ENCODE assay signal across 11 cellular contexts in the genomic region with DNA sequence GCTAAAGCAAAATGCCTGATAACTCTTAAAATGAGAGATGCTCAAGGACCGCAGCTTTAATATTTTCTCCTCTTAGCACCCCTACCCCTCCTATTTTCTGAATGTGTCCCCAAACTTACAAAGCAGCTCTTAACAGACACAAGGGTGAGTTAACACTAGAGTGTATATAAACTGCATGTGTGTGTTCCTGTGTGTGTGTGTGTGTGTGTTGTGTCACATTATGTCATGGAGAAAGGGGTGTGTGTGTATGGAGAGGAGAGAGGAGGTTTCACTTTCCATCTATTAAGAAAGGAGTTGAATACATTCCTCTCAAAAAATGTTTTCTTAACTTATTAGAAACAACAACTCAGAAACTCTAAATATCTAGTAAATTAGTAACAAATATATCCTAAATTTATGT. TPM values are rescaled to one million over a fixed set of nuclear protein-coding genes. Genes with fewer than 3 reads are reported as not detected.
DNase-seq lines count a peak whose midpoint lies in the region; ATAC-seq and TF ChIP-seq lines count a peak whose summit lies in the region.
"Had no signal": no experiment of that assay in that cellular context is flagged by ENCODE, and none has a peak within 500 bp of the region (broad histone marks: within the 10 kb centered on the region; RNA-seq: fewer than 3 reads in every experiment).

No MANE protein-coding gene starts in this region.

- TF ChIP-seq CTCF in IMR-90 (conservative IDR thresholded peaks at IDR 0.05; ENCODE audit: low read depth, low read length) (no peak), mammary epithelial cell (conservative IDR thresholded peaks at IDR 0.05 in 1 of 2, IDR thresholded peaks at IDR 0.05 in 1 of 2; ENCODE audit: extremely low read depth in 1 of 2, insufficient read depth in 1 of 2, low read depth in 1 of 2, low read length in 2 of 2) (no peak), stomach (IDR thresholded peaks at IDR 0.05) (no peak)

- CTCF ChIA-PET in IMR-90 (lab: Yijun Ruan, JAX): interaction anchor here (1.1 kb wide), 1 partner anchor 32 kb away, joined by 3 read pairs; no protein-coding TSS in a partner anchor
- CTCF ChIA-PET in mammary epithelial cell (lab: Charles Lee; ENCODE audit: low non-redundant PET): no interaction called here

- in situ Hi-C loops in IMR-90 (cut with MboI; ENCODE audit: low sequenced_read_pairs): no loop called here
- in situ Hi-C loops in mammary epithelial cell (cut with MboI; ENCODE audit: low sequenced_read_pairs in 2 of 2): no loop called here

- no peak overlapping the region for H4K91ac ChIP-seq in IMR-90 (ENCODE audit: insufficient read depth, low read depth, low read length)

- H3K9me1 ChIP-seq in IMR-90 (ENCODE audit: insufficient read depth, low read length): no peaks in the 10 kb centered on the region

- H4K20me1 ChIP-seq in IMR-90 (ENCODE audit: insufficient read depth, low read length): no peaks in the 10 kb centered on the region
- H4K20me1 ChIP-seq in mammary epithelial cell (ENCODE audit: insufficient read depth, low read length): no peaks in the 10 kb centered on the region

- no peak overlapping the region for H3K18ac ChIP-seq in IMR-90 (ENCODE audit: low read depth, low read length)

- DNase-seq in IMR-90: peak; percentile 49
- DNase-seq in mammary epithelial cell: no peak
- no peak for DNase-seq in stomach
- DNase-seq in C1 segment of cervical spinal cord (lab: John Stamatoyannopoulos, UW): no peak
- DNase-seq in dedifferentiated amniotic fluid mesenchymal stem cell (ENCODE audit: extremely low spot score): no peak
- DNase-seq: activated CD4-positive, alpha-beta T cell treated with anti-CD3 and anti-CD28 coated beads, Interleukin-2, amount 50 U/mL, for 1 hour; activated naive CD4-positive, alpha-beta T cell; NCI-H82; SW 1271 had no signal

- H3K79me2 ChIP-seq in mammary epithelial cell (ENCODE audit: insufficient read depth, low read length): no peaks in the 10 kb centered on the region

- H4K8ac ChIP-seq in IMR-90 (ENCODE audit: low read depth in 2 of 2, low read length in 2 of 2): peak overlapping the region in 1 of 2 experiments; percentile 41; a peak in 2 of 4 replicates

- BruUV-seq in IMR-90 (replicated peaks; lab: Mats Ljungman, UMichigan): no TSS peak
- no TSS peak for BruUV-seq in mammary epithelial cell (replicated peaks; lab: Mats Ljungman, UMichigan)

- ATAC-seq in IMR-90 (ENCODE audit: low read depth): peak; percentile 57
- ATAC-seq in HG02884 (IDR thresholded peaks at IDR 0.05; ENCODE audit: unreplicated experiment): no peak

- TF ChIP-seq POLR2A in IMR-90 (IDR thresholded peaks at IDR 0.05; ENCODE audit: low read depth, low read length) (no peak), stomach (IDR thresholded peaks at IDR 0.05) (no peak)

- H3K27me3 ChIP-seq in IMR-90 (ENCODE audit: control insufficient read depth, insufficient read depth, low read length) (no peaks in the 10 kb centered on the region), mammary epithelial cell (ENCODE audit: insufficient read depth, low read length) (no peaks in the 10 kb centered on the region), iPS-15b (ENCODE audit: control insufficient read depth, insufficient read depth, low read length) (peaks cover 14% of the 10 kb centered on the region), stomach (no peaks in the 10 kb centered on the region)

- 0 out of 2 replicates have a peak, but pooled peaks cover 4% of the 10 kb centered on the region for H3K36me3 ChIP-seq in IMR-90 (ENCODE audit: control insufficient read depth, insufficient read depth, low read length)
- H3K36me3 ChIP-seq in mammary epithelial cell (ENCODE audit: insufficient read depth, low read length): no peaks in the 10 kb centered on the region
- no peaks in the 10 kb centered on the region for H3K36me3 ChIP-seq in iPS-15b (ENCODE audit: control insufficient read depth, insufficient read depth, low read length)
- no peaks in the 10 kb centered on the region for H3K36me3 ChIP-seq in stomach

- H3K9ac ChIP-seq in IMR-90 (ENCODE audit: low read depth, low read length): peak overlapping the region; percentile 83
- no peak overlapping the region for H3K9ac ChIP-seq in mammary epithelial cell (ENCODE audit: insufficient read depth, low read length)
- no peak overlapping the region for H3K9ac ChIP-seq in iPS-15b (ENCODE audit: low read depth, low read length)

- dilution Hi-C loops in IMR-90 (cut with HindIII; ENCODE audit: low sequenced_read_pairs, unreplicated experiment): no loop called here
- dilution Hi-C loops in mammary epithelial cell (cut with HindIII; ENCODE audit: low sequenced_read_pairs): no loop called here

- POLR2A ChIA-PET in IMR-90 (lab: Charles Lee; ENCODE audit: unreplicated experiment): no interaction called here

- no peak overlapping the region; the same call in 2 of the 3 replicates for H2BK15ac ChIP-seq in IMR-90 (ENCODE audit: low read depth, low read length)

- H2BK20ac ChIP-seq in IMR-90 (ENCODE audit: low read depth, low read length): no peak overlapping the region

- intact Hi-C loops in IMR-90 (cut with micrococcal nuclease) (loop anchor here (5.0 to 10.0 kb wide), 3 partner anchors 250 to 465 kb away; no protein-coding TSS in a partner anchor), mammary epithelial cell (cut with micrococcal nuclease) (loop anchor here (10.0 kb wide), 1 partner anchor 252 kb away; no protein-coding TSS in a partner anchor), stomach (cut with DNase I; ENCODE audit: low total_unique reads) (no loop called here)

- peak overlapping the region; percentile 73 for H3K14ac ChIP-seq in IMR-90 (replicated peaks; ENCODE audit: low read depth, low read length)

- no peak overlapping the region; the same call in 1 of the 2 replicates for H3K56ac ChIP-seq in IMR-90 (ENCODE audit: extremely low read depth, insufficient read depth, low read length)

- no peak overlapping the region for H2AK9ac ChIP-seq in IMR-90 (replicated peaks; ENCODE audit: low read depth, low read length, poor library complexity)

- peak overlapping the region; percentile 35; the same call in 1 of the 2 replicates for H3K23ac ChIP-seq in IMR-90 (ENCODE audit: low read depth, low read length)

- peak overlapping the region; percentile 67 for H3K4ac ChIP-seq in IMR-90 (ENCODE audit: low read depth, low read length)

- H3K27ac ChIP-seq in IMR-90 (ENCODE audit: insufficient read depth, low read length): peak overlapping the region; percentile 59; the same call in 1 of the 2 replicates
- H3K27ac ChIP-seq in mammary epithelial cell (ENCODE audit: insufficient read depth, low read depth, low read length): no peak overlapping the region
- no peak overlapping the region for H3K27ac ChIP-seq in stomach

- no peak for TF ChIP-seq RAD21 in IMR-90 (IDR thresholded peaks at IDR 0.05; ENCODE audit: low read length)

- peak overlapping the region; percentile 70; the same call in 1 of the 2 replicates for H2AK5ac ChIP-seq in IMR-90 (ENCODE audit: low read depth, low read length)

- no peak for TF ChIP-seq EP300 in stomach (IDR thresholded peaks at IDR 0.05)

- H3K9me3 ChIP-seq in IMR-90 (ENCODE audit: control insufficient read depth, insufficient read depth, low read length): no peaks in the 10 kb centered on the region
- no peaks in the 10 kb centered on the region for H3K9me3 ChIP-seq in mammary epithelial cell (replicated peaks; ENCODE audit: insufficient read depth, low read length)
- no peaks in the 10 kb centered on the region for H3K9me3 ChIP-seq in iPS-15b (ENCODE audit: control insufficient read depth, insufficient read depth, low read length)
- no peaks in the 10 kb centered on the region for H3K9me3 ChIP-seq in stomach

- peak overlapping the region; percentile 79 for H3K4me3 ChIP-seq in IMR-90 (ENCODE audit: insufficient read depth, low read depth, low read length)
- peak overlapping the region in 1 of 3 experiments; percentile 50 for H3K4me3 ChIP-seq in mammary epithelial cell (replicated peaks in 1 of 3; ENCODE audit: insufficient read depth in 1 of 3, low read depth in 2 of 3, low read length in 3 of 3)
- H3K4me3 ChIP-seq in iPS-15b (ENCODE audit: low read depth, low read length): peak overlapping the region; percentile 61
- H3K4me3 ChIP-seq in stomach: peak overlapping the region; percentile 38 to 46 (median 42)

- H3K4me1 ChIP-seq in IMR-90 (ENCODE audit: control insufficient read depth, insufficient read depth, low read length): no peaks in the 10 kb centered on the region; the same call in 1 of the 2 replicates
- H3K4me1 ChIP-seq in mammary epithelial cell (ENCODE audit: insufficient read depth, low read length): peaks cover 13% of the 10 kb centered on the region
- peaks cover 15% of the 10 kb centered on the region for H3K4me1 ChIP-seq in iPS-15b (ENCODE audit: control insufficient read depth, insufficient read depth, low read length)
- H3K4me1 ChIP-seq in stomach: peaks cover 10 to 21% (median 12%) of the 10 kb centered on the region in 4 donors

- peaks cover 5 to 35% of the 10 kb centered on the region in 2 experiments for H3K79me1 ChIP-seq in IMR-90 (ENCODE audit: low read depth in 1 of 2, low read length in 2 of 2)

- no peak overlapping the region; the same call in 1 of the 2 replicates for H4K5ac ChIP-seq in IMR-90 (ENCODE audit: low read depth, low read length)

- peak overlapping the region; percentile 61 for H2BK5ac ChIP-seq in IMR-90 (ENCODE audit: low read depth, low read length, poor library complexity, severe bottlenecking)

- peak overlapping the region; percentile 10; the same call in 1 of the 2 replicates for H2BK120ac ChIP-seq in IMR-90 (ENCODE audit: low read depth, low read length)

- H2AFZ ChIP-seq in IMR-90 (replicated peaks; ENCODE audit: low read length, poor library complexity) (peak overlapping the region; percentile 69), mammary epithelial cell (ENCODE audit: low read depth, low read length) (peak overlapping the region; percentile 90)

- no CpG with 5 or more reads among the region's 1 CpG for WGBS in IMR-90 (ENCODE audit: extremely low coverage in 2 of 2, insufficient read length in 1 of 2), 2 experiments
- WGBS in mammary epithelial cell (ENCODE audit: low coverage, missing lambda C conversion rate): 0% methylated on average over 1 of the region's 1 CpG
- WGBS in stomach, 5 donors: 63 to 88% (median 79%) methylated on average over 1 of the region's 1 CpG

- H3K4me2 ChIP-seq in IMR-90 (ENCODE audit: low read depth, low read length) (peak overlapping the region; percentile 95), mammary epithelial cell (ENCODE audit: insufficient read depth, low read depth, low read length) (peak overlapping the region; percentile 83)

TF ChIP-seq in IMR-90, 13 proteins besides CTCF, POLR2A, EP300 and RAD21 (continues in another document):
- TF ChIP-seq RCOR1 (IDR thresholded peaks at IDR 0.05; ENCODE audit: insufficient replicate concordance, low read length): no peak
- no peak for TF ChIP-seq CEBPB (IDR thresholded peaks at IDR 0.05; ENCODE audit: low read depth, low read length)

RNA-seq across cellular contexts. Expression of a gene that starts 1.2 kb away (rescaled TPM):
- total RNA-seq in IMR-90 (2012; rRNA removed): 61.7 and 86.7 TPM in 2 replicates
- 186 and 187 TPM in 2 replicates for polyA plus RNA-seq in IMR-90 (2012; rRNA removed)
- polyA plus RNA-seq in IMR-90 (2012; cell fraction: cytosol; rRNA removed): 94.0 and 255 TPM in 2 replicates
- 20.7 and 53.6 TPM in 2 replicates for polyA plus RNA-seq in IMR-90 (2012; cell fraction: nucleus; rRNA removed; ENCODE audit: low replicate concordance)
- 1 to 10 TPM; 3.2 to 4.3 TPM for total RNA-seq in mammary epithelial cell
- polyA plus RNA-seq in mammary epithelial cell: 3.1 TPM
- polyA minus RNA-seq in mammary epithelial cell: 0.47 TPM
- total RNA-seq in stomach: 10 to 100 TPM in 1 of 5 donors, 1 to 10 TPM in 3, not detected in 1; 1.4 to 47.4 (median 6.5) TPM
- polyA plus RNA-seq in stomach: 10 to 100 TPM in 1 of 3 donors, 1 to 10 TPM in 2; 1.5 to 28.9 (median 3.8) TPM
